Comparison of ENCODE assay signal across 27 cellular contexts in genomic region chr11:126012852-126013251, GRCh38.
"Had no signal": no experiment of that assay in that cellular context is flagged by ENCODE, and none has a peak within 500 bp of the region (broad histone marks: within the 10 kb centered on the region; RNA-seq: fewer than 3 reads in every experiment).

No MANE protein-coding gene starts in this region.

- H3K4me1 ChIP-seq: stomach, testis, thyroid gland, tibial artery, transverse colon, upper lobe of left lung, upper lobe of right lung, vagina had no signal

- H3K27me3 ChIP-seq: stomach, suprapubic skin, testis, thyroid gland, tibial artery, tibial nerve, transverse colon, upper lobe of left lung, upper lobe of right lung, uterus, vagina had no signal

- ATAC-seq: stimulated activated effector memory CD8-positive, alpha-beta T cell treated with anti-CD3 and anti-CD28 coated beads, Interleukin-12 subunit alpha, Interleukin-12 subunit beta, amount 100 ng/mL, for 72 hours; stimulated activated memory B cell treated with anti-CD40 and anti-IgM and Interleukin-4, amounts not matched to agents 10 μg/mL and 1 μg/mL and 100 μg/mL, for 72 hours; stimulated activated naive B cell treated with anti-CD40 and anti-IgM and Interleukin-4, amounts not matched to agents 10 μg/mL and 1 μg/mL and 100 μg/mL, for 72 hours; stimulated activated naive CD8-positive, alpha-beta T cell treated with anti-CD3 and anti-CD28 coated beads, Interleukin-15, amount 100 ng/mL, for 72 hours; stimulated activated naive CD8-positive, alpha-beta T cell treated with anti-CD3 and anti-CD28 coated beads, Interleukin-15, Interleukin-2, amounts not matched to agents 100 U/mL and 50 U/mL, for 24 hours; upper lobe of right lung had no signal

- FAIRE-seq: urothelium cell line had no signal

- DNase-seq: stimulated activated CD4-positive, alpha-beta T cell treated with anti-CD3 and anti-CD28 coated beads, Interleukin-2, amount 100 ng/mL, for 48 hours; stimulated activated CD4-positive, alpha-beta T cell treated with anti-CD3 and anti-CD28 coated beads, Interleukin-4, amount 100 ng/mL, for 1 hour; stimulated activated CD4-positive, alpha-beta T cell treated with anti-CD3 and anti-CD28 coated beads, Interleukin-4, amount 100 ng/mL, for 24 hours; stimulated activated CD4-positive, alpha-beta T cell treated with anti-CD3 and anti-CD28 coated beads, Interleukin-4, amount 100 ng/mL, for 4 hours; stimulated activated CD8-positive, alpha-beta memory T cell treated with anti-CD3 and anti-CD28 coated beads, Interleukin-4, amount 100 ng/mL, for 48 hours; stimulated activated naive B cell treated with anti-CD40 and anti-IgM and Interleukin-4, amounts not matched to agents 10 μg/mL and 1 μg/mL and 100 μg/mL, for 72 hours; stimulated activated naive CD4-positive, alpha-beta T cell; stimulated activated naive CD4-positive, alpha-beta T cell treated with Interleukin-2 at 50 U/mL for 16 hours; stimulated activated naive CD8-positive, alpha-beta T cell treated with anti-CD3 and anti-CD28 coated beads, Interleukin-15, amount 100 ng/mL, for 72 hours; stimulated activated naive CD8-positive, alpha-beta T cell treated with anti-CD3 and anti-CD28 coated beads, Interleukin-15, Interleukin-2, amounts not matched to agents 100 U/mL and 50 U/mL, for 24 hours; stomach; substantia nigra; testis; thyroid gland; tibial artery; transverse colon; trophoblast cell; upper lobe of left lung; upper lobe of right lung; uterus had no signal

- H3K4me3 ChIP-seq: stomach, suprapubic skin, testis, thoracic aorta, thyroid gland, tibial artery, tibial nerve, transverse colon, upper lobe of left lung, upper lobe of right lung, uterus, vagina had no signal

- H3K36me3 ChIP-seq: thoracic aorta, tibial artery, transverse colon, upper lobe of left lung, upper lobe of right lung, uterus, vagina had no signal

- H3K27ac ChIP-seq: stomach, suprapubic skin, testis, thoracic aorta, thyroid gland, tibial artery, tibial nerve, transverse colon, upper lobe of left lung, upper lobe of right lung, uterus, vagina had no signal

- H3K9me3 ChIP-seq: stomach, suprapubic skin, testis, thoracic aorta, thyroid gland, tibial artery, tibial nerve, transverse colon, upper lobe of left lung, upper lobe of right lung, uterus, vagina had no signal
